Comparison of ENCODE assay signal across 11 cellular contexts in the genomic region with DNA sequence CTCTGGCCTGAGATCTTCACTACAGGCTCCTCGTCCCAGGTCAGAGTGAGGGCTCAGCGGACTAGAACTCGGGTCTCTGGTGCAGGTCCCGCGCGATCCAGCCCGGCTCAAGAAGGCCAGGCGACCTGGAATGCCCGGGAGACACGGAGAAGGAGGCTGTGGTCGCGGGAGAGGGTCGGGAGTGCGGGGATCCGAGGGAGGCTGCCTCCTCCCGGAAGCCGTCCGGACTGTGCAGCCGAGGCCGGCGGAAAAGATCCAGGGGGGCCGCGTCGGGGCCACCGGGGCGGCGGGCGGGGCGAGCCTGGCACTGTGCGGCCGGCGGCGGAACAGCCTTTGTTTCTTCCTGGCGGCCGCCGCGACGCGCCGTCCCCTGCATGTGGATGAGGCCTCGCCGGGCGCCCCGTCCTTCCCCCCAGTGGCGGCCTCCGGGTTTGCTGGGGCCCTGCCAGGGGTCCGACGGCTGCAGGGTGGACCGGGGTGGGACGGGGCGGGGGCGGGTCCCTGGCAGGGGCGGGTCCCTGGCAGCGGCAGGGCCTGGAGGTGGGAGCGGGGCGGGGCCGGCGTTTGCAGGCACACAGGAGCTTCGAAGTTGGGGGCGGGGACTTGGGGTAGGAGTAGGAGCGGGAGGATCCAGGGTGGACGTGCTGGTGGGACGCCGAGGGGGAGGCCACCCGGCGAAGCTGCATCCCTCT. TPM values are rescaled to one million over a fixed set of nuclear protein-coding genes. Genes with fewer than 3 reads are reported as not detected.
DNase-seq lines count a peak whose midpoint lies in the region; ATAC-seq, FAIRE-seq and TF ChIP-seq lines count a peak whose summit lies in the region.
"Had no signal": no experiment of that assay in that cellular context is flagged by ENCODE, and none has a peak within 500 bp of the region (broad histone marks: within the 10 kb centered on the region; RNA-seq: fewer than 3 reads in every experiment).

No MANE protein-coding gene starts in this region.

- no peak overlapping the region for H3K4me2 ChIP-seq in Karpas-422 (ENCODE audit: low read depth, low read length, poor library complexity, severe bottlenecking)

- H3K4me1 ChIP-seq in thyroid gland (peaks cover 0 to 15% of the 10 kb centered on the region in 2 donors), Karpas-422 (ENCODE audit: low read length) (no peaks in the 10 kb centered on the region)

- H3K79me2 ChIP-seq in Karpas-422 (ENCODE audit: low read length): no peaks in the 10 kb centered on the region

- peaks cover 7% of the 10 kb centered on the region for H3K36me3 Mint-ChIP-seq in activated T-cell treated with anti-CD3 and anti-CD28 coated beads, Interleukin-2, amount 50 U/mL, for 4 hours (ENCODE audit: insufficient read depth)
- H3K36me3 Mint-ChIP-seq in activated naive CD8-positive, alpha-beta T cell: peaks cover 14% of the 10 kb centered on the region

- peaks cover 15% of the 10 kb centered on the region for H3K9me3 Mint-ChIP-seq in activated T-cell treated with anti-CD3 and anti-CD28 coated beads, Interleukin-2, amount 50 U/mL, for 4 hours
- peaks cover 12% of the 10 kb centered on the region for H3K9me3 Mint-ChIP-seq in activated naive CD8-positive, alpha-beta T cell (ENCODE audit: low read depth)

- H2AFZ ChIP-seq in Karpas-422 (ENCODE audit: low read length): no peak overlapping the region

- no peak for DNase-seq in activated T-cell treated with anti-CD3 and anti-CD28 coated beads, Interleukin-2, amount 50 U/mL, for 4 hours
- no peak for DNase-seq in activated T-cell treated with anti-CD3 and anti-CD28 coated beads, Interleukin-2, amount 50 U/mL, for 48 hours
- DNase-seq in left kidney (ENCODE audit: low read depth, low spot score): peak; percentile 68
- DNase-seq in thyroid gland: peak; percentile 11 to 17
- no peak for DNase-seq in kidney glomerular epithelial cell (lab: John Stamatoyannopoulos, UW)
- no peak for DNase-seq in GM12891 (ENCODE audit: insufficient read length, low spot score)
- no peak for DNase-seq in Karpas-422

- no peaks in the 10 kb centered on the region for H4K20me1 ChIP-seq in Karpas-422 (ENCODE audit: insufficient read depth, low read depth, low read length)

- peaks cover 30% of the 10 kb centered on the region for H3K27me3 ChIP-seq in thyroid gland
- no peaks in the 10 kb centered on the region for H3K27me3 ChIP-seq in Karpas-422 (ENCODE audit: low read length)

- H3K4me1 Mint-ChIP-seq in activated T-cell treated with anti-CD3 and anti-CD28 coated beads, Interleukin-2, amount 50 U/mL, for 4 hours (ENCODE audit: low read depth): peaks cover 10% of the 10 kb centered on the region
- H3K4me1 Mint-ChIP-seq in activated naive CD8-positive, alpha-beta T cell (ENCODE audit: low read depth): peaks cover 11% of the 10 kb centered on the region

- no peak for TF ChIP-seq CTCF in thyroid gland (IDR thresholded peaks at IDR 0.05)

- H3K27ac ChIP-seq in thyroid gland (no peak overlapping the region), Karpas-422 (ENCODE audit: low read length) (no peak overlapping the region)
- H3K27ac ChIP-seq: C4-2B, heart right ventricle had no signal

- H3K4me3 Mint-ChIP-seq in activated T-cell treated with anti-CD3 and anti-CD28 coated beads, Interleukin-2, amount 50 U/mL, for 4 hours: peak overlapping the region; percentile 61
- H3K4me3 Mint-ChIP-seq in activated naive CD8-positive, alpha-beta T cell: peak overlapping the region; percentile 79

- H3K9ac ChIP-seq in Karpas-422 (ENCODE audit: low read length): no peak overlapping the region

- H3K4me3 ChIP-seq in thyroid gland (replicated peaks in 1 of 3) (peak overlapping the region in 1 of 3 donors; percentile 14), Karpas-422 (ENCODE audit: low read length) (no peak overlapping the region)

- TF ChIP-seq POLR2A in thyroid gland (IDR thresholded peaks at IDR 0.05): no peak
- TF ChIP-seq POLR2A in GM12891 (IDR thresholded peaks at IDR 0.05; ENCODE audit: low read depth, low read length): no peak

- no peak overlapping the region for H3K27ac Mint-ChIP-seq in activated naive CD8-positive, alpha-beta T cell

- intact Hi-C loops in thyroid gland (cut with DNase I): no loop called here

- ATAC-seq in activated T-cell treated with anti-CD3 and anti-CD28 coated beads, Interleukin-2, amount 50 U/mL, for 4 hours: peak; percentile 56 to 67

- peaks cover 64% of the 10 kb centered on the region for H3K27me3 Mint-ChIP-seq in activated T-cell treated with anti-CD3 and anti-CD28 coated beads, Interleukin-2, amount 50 U/mL, for 4 hours (ENCODE audit: low read depth)
- H3K27me3 Mint-ChIP-seq in activated naive CD8-positive, alpha-beta T cell: peaks cover 33% of the 10 kb centered on the region

- 4 to 6% methylated on average over 19 to 31 of the region's 66 CpGs for WGBS in thyroid gland, 2 donors

- H3K9me2 ChIP-seq in Karpas-422 (replicated peaks; ENCODE audit: insufficient read depth, low read length): no peaks in the 10 kb centered on the region

- no peak for FAIRE-seq in GM12891 (lab: Jason Lieb, UNC)

- H3K9me3 ChIP-seq in thyroid gland: no peaks in the 10 kb centered on the region
- H3K9me3 ChIP-seq in Karpas-422 (ENCODE audit: low read length): peaks cover 5% of the 10 kb centered on the region; the same call in 1 of the 2 replicates

- H3K36me3 ChIP-seq in thyroid gland: no peaks in the 10 kb centered on the region
- no peaks in the 10 kb centered on the region for H3K36me3 ChIP-seq in Karpas-422 (ENCODE audit: insufficient read depth, low read length)
- H3K36me3 ChIP-seq: heart right ventricle had no signal

TF ChIP-seq in GM12891, 5 proteins besides CTCF, POLR2A, EP300 and RAD21:
- no peak for TF ChIP-seq SPI1 (IDR thresholded peaks at IDR 0.05; ENCODE audit: low read depth, low read length)
- no peak for TF ChIP-seq POLR2AphosphoS5 (IDR thresholded peaks at IDR 0.05; ENCODE audit: low read depth, low read length)
- no peak for TF ChIP-seq TAF1 (IDR thresholded peaks at IDR 0.05; ENCODE audit: low read depth, low read length)
- no peak for TF ChIP-seq POU2F2 (IDR thresholded peaks at IDR 0.05; ENCODE audit: low read depth, low read length)
- no peak for TF ChIP-seq PAX5 (IDR thresholded peaks at IDR 0.05; ENCODE audit: insufficient read depth, low read length, severe bottlenecking)

RNA-seq across cellular contexts. Expression of gene SLC7A10, which starts 1.0 kb away (rescaled TPM):
- total RNA-seq in activated T-cell treated with anti-CD3 and anti-CD28 coated beads, Interleukin-2, amount 50 U/mL, for 4 hours: not detected
- 1 to 10 TPM in 1 of 4 donors, under 1 TPM in 3; 0.29 to 2.7 (median 0.78) TPM for total RNA-seq in thyroid gland
- polyA plus RNA-seq in GM12891 (2012; ENCODE audit: low read depth, missing spikeins): not detected
- total RNA-seq in Karpas-422 (2014; rRNA removed; shearing (Covaris generic); ENCODE audit: low replicate concordance): not detected in 2 replicates
- total RNA-seq: LHCN-M2 had no signal

RNA-seq across cellular contexts. Expression of gene LRP3, which starts 32.6 kb away (rescaled TPM):
- under 1 TPM; 0.14 to 0.84 (median 0.71) TPM for total RNA-seq in activated T-cell treated with anti-CD3 and anti-CD28 coated beads, Interleukin-2, amount 50 U/mL, for 4 hours
- total RNA-seq in thyroid gland: 10 to 100 TPM; 33.3 to 49.9 (median 39.0) TPM
- 0.06 TPM for polyA plus RNA-seq in GM12891 (2012; ENCODE audit: low read depth, missing spikeins)
- not detected in 2 replicates for total RNA-seq in Karpas-422 (2014; rRNA removed; shearing (Covaris generic); ENCODE audit: low replicate concordance)

Comparison
In these comparisons a context has a peak if more than half of its experiments do, and no peak if none do; other contexts are left out.
1. DNase-seq: peak in left kidney (single experiment) and thyroid gland (2 of 2); none in activated T-cell treated with anti-CD3 and anti-CD28 coated beads, Interleukin-2, amount 50 U/mL, for 4 hours (single experiment), activated T-cell treated with anti-CD3 and anti-CD28 coated beads, Interleukin-2, amount 50 U/mL, for 48 hours (0 of 2), kidney glomerular epithelial cell (single experiment), GM12891 (single experiment) and Karpas-422 (single experiment).
2. RNA of gene LRP3, which starts 32.6 kb away (total RNA-seq): 33.3 to 49.9 TPM in thyroid gland; 0.14 to 0.84 TPM in activated T-cell treated with anti-CD3 and anti-CD28 coated beads, Interleukin-2, amount 50 U/mL, for 4 hours and not detected in Karpas-422; every median in the first group is over 10 times any median in the second.